17 cellular contexts compared by ENCODE assay signal in the genomic region with DNA sequence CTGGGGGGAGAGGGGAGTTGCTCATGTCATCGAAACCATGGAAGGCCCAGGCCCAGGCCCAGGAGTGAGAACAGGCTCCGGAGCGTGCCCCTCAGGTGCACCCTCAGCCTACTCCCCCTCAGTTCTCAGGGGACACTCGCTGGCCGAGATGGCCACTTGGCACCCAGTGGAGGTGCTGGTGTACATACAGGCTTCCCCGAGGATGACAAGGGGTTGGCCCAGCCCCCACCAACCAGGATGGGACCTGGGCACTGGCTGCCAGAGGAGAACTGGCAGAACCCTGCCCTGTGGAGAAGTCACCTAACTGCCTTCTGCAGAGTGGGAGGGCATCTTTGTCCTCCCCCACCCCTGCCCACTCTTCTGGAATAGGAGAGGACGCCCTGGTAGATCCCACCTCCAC. TPM values are rescaled to one million over a fixed set of nuclear protein-coding genes. Genes with fewer than 3 reads are reported as not detected.
DNase-seq lines count a peak whose midpoint lies in the region; ATAC-seq, FAIRE-seq and TF ChIP-seq lines count a peak whose summit lies in the region.
"Had no signal": no experiment of that assay in that cellular context is flagged by ENCODE, and none has a peak within 500 bp of the region (broad histone marks: within the 10 kb centered on the region; RNA-seq: fewer than 3 reads in every experiment).

No MANE protein-coding gene starts in this region.

- H3K4me1 ChIP-seq in HepG2 (ENCODE audit: insufficient read depth, low read length), result peaks cover 12% of the 10 kb centered on the region
- peaks cover 0 to 15% (median 5%) of the 10 kb centered on the region in 4 donors for H3K4me1 ChIP-seq in right lobe of liver
- H3K4me1 ChIP-seq: BE2C had no signal

- TF ChIP-seq RAD21 in HepG2 (CRISPR knock-in tag; IDR thresholded peaks at IDR 0.05), result no peak

- TF ChIP-seq POLR2A in HepG2 (IDR thresholded peaks at IDR 0.05; ENCODE audit: insufficient read depth in 1 of 2, low read depth in 2 of 2, low read length in 2 of 2), result no peak
- no peak for TF ChIP-seq POLR2A in right lobe of liver (IDR thresholded peaks at IDR 0.05)
- no peak for TF ChIP-seq POLR2A in H54 (IDR thresholded peaks at IDR 0.05; ENCODE audit: low read depth, low read length)

- H4K20me1 ChIP-seq in HepG2 (ENCODE audit: insufficient read depth, low read length), result peaks cover 3% of the 10 kb centered on the region; the same call in 1 of the 2 replicates

- WGBS in HepG2 (ENCODE audit: low lambda C conversion rate), result 51% methylated on average over 7 of the region's 7 CpGs
- 80% methylated on average over 1 of the region's 7 CpGs for WGBS in right lobe of liver (ENCODE audit: insufficient coverage, low coverage, low lambda C conversion rate, missing lambda C conversion rate)

- no peak for FAIRE-seq in HepG2 (lab: Jason Lieb, UNC)
- FAIRE-seq in H54 (lab: Jason Lieb, UNC), result no peak
- FAIRE-seq: D721Med, G401.6 had no signal

- H3K4me1 Mint-ChIP-seq in IgD-negative memory B cell, result peaks cover 2 to 17% (median 6%) of the 10 kb centered on the region in 3 donors
- H3K4me1 Mint-ChIP-seq in T-cell, result peaks cover 11 to 25% (median 23%) of the 10 kb centered on the region in 3 donors

- H3K9me3 Mint-ChIP-seq in IgD-negative memory B cell (no peaks in the 10 kb centered on the region), T-cell (no peaks in the 10 kb centered on the region)
- H3K9me3 Mint-ChIP-seq: CD8-positive, alpha-beta T cell had no signal

- H2AFZ ChIP-seq in HepG2 (ENCODE audit: low read length), result no peak overlapping the region

- no peaks in the 10 kb centered on the region for H3K79me2 ChIP-seq in HepG2 (ENCODE audit: insufficient read depth, low read length)

- H3K4me3 ChIP-seq in HepG2 (replicated peaks in 1 of 3; ENCODE audit: insufficient read depth in 1 of 3, low read depth in 2 of 3, low read length in 3 of 3), result no peak overlapping the region
- H3K4me3 ChIP-seq in right lobe of liver, result no peak overlapping the region
- H3K4me3 ChIP-seq in dorsolateral prefrontal cortex, result peak overlapping the region in 1 of 59 donors; percentile 71
- H3K4me3 ChIP-seq: A549 had no signal

- peaks cover 5 to 55% of the 10 kb centered on the region in 2 experiments; a peak in 4 of 5 replicates for H3K27me3 ChIP-seq in HepG2 (ENCODE audit: control insufficient read depth in 1 of 2, insufficient read depth in 2 of 2, low read length in 2 of 2)
- H3K27me3 ChIP-seq in right lobe of liver, result peaks cover 5 to 11% of the 10 kb centered on the region in 2 donors
- peaks cover 0 to 66% (median 40%) of the 10 kb centered on the region in 45 donors for H3K27me3 ChIP-seq in dorsolateral prefrontal cortex

- no peak overlapping the region for H3K9ac ChIP-seq in HepG2 (ENCODE audit: insufficient read depth, low read depth, low read length)

- no peak for TF ChIP-seq CTCF in HepG2 (CRISPR knock-in tag; IDR thresholded peaks at IDR 0.05)
- TF ChIP-seq CTCF in right lobe of liver (IDR thresholded peaks at IDR 0.05), result no peak
- no peak for TF ChIP-seq CTCF in dorsolateral prefrontal cortex (IDR thresholded peaks at IDR 0.05 in 54 of 56, conservative IDR thresholded peaks at IDR 0.05 in 2 of 56; ENCODE audit: low read depth in 1 of 56, partially characterized antibody in 56 of 56)

- DNase-seq in HepG2 (ENCODE audit: low spot score) (no peak), right lobe of liver (no peak), dorsolateral prefrontal cortex (no peak), H54 (ENCODE audit: insufficient read length, low spot score) (no peak), T-cell (no peak)
- DNase-seq: BE2C, COR-L47, DMS153, EL had no signal

- CTCF ChIA-PET in HepG2 (lab: Yijun Ruan, JAX; ENCODE audit: low intra/inter-chr PET ratio, low total read pairs), result interaction anchor here (1.3 to 5.5 kb wide), 4 partner anchors 269 to 667 kb away, joined by 5 to 181 read pairs (median 52); no protein-coding TSS in a partner anchor
- CTCF ChIA-PET in T-cell (lab: Charles Lee), result interaction anchor here (0.9 to 5.2 kb wide), 18 partner anchors 11 to 668 kb away, joined by 3 to 66 read pairs (median 4); partner anchors contain the start of gene KIZ (in 1 of the 2)

- intact Hi-C loops in HepG2 (cut with micrococcal nuclease; ENCODE audit: unreplicated experiment), result no loop called here
- intact Hi-C loops in right lobe of liver (cut with DNase I), result loop anchor here (5.0 to 10.0 kb wide), 3 partner anchors 70 to 640 kb away; no protein-coding TSS in a partner anchor
- intact Hi-C loops in dorsolateral prefrontal cortex (cut with DNase I), result loop anchor here (1.0 to 10.0 kb wide), 3 partner anchors 202 to 840 kb away; partner anchors contain the start of gene XRN2 (in 1 of the 2)

- H3K4me3 Mint-ChIP-seq in IgD-negative memory B cell, result no peak overlapping the region
- peak overlapping the region in 1 of 3 donors; percentile 68 for H3K4me3 Mint-ChIP-seq in T-cell

- H3K36me3 ChIP-seq in HepG2 (replicated peaks in 1 of 2; ENCODE audit: control insufficient read depth in 1 of 2, insufficient read depth in 2 of 2, low read length in 2 of 2) (no peaks in the 10 kb centered on the region), right lobe of liver (no peaks in the 10 kb centered on the region)
- H3K36me3 ChIP-seq: BE2C had no signal

- no peak overlapping the region for H3K27ac ChIP-seq in HepG2 (ENCODE audit: extremely low read length, insufficient read depth, low read length)
- no peak overlapping the region for H3K27ac ChIP-seq in right lobe of liver
- H3K27ac ChIP-seq in dorsolateral prefrontal cortex, result peak overlapping the region in 42 of 59 donors; percentile 25 to 98 (median 94)
- H3K27ac ChIP-seq: A549, C4-2B had no signal

- POLR2A ChIA-PET in HepG2 (lab: Yijun Ruan, JAX) (no interaction called here), T-cell (lab: Charles Lee) (interaction anchor here in 1 of 2 donors (0.6 kb wide), 1 partner anchor 653 kb away, joined by 3 read pairs; no protein-coding TSS in a partner anchor)

- H3K27ac Mint-ChIP-seq in IgD-negative memory B cell, result peak overlapping the region in 2 of 3 donors; percentile 71 to 86
- no peak overlapping the region for H3K27ac Mint-ChIP-seq in T-cell
- H3K27ac Mint-ChIP-seq: CD8-positive, alpha-beta T cell had no signal

- no peak overlapping the region for H3K4me2 ChIP-seq in HepG2 (ENCODE audit: low read depth, low read length)

- no TSS peak for BruUV-seq in HepG2 (replicated peaks; lab: Mats Ljungman, UMichigan)

- no peak for TF ChIP-seq EP300 in HepG2 (IDR thresholded peaks at IDR 0.05; ENCODE audit: low read depth in 2 of 2, low read length in 2 of 2)
- no peak for TF ChIP-seq EP300 in HepG2 (CRISPR knock-in tag; IDR thresholded peaks at IDR 0.05; ENCODE audit: borderline replicate concordance)

- H3K27me3 Mint-ChIP-seq in IgD-negative memory B cell, result peaks cover 33% of the 10 kb centered on the region
- H3K27me3 Mint-ChIP-seq in T-cell, result peaks cover 48 to 61% of the 10 kb centered on the region in 2 donors

- no peaks in the 10 kb centered on the region for H3K36me3 Mint-ChIP-seq in IgD-negative memory B cell
- H3K36me3 Mint-ChIP-seq in T-cell, result no peaks in the 10 kb centered on the region
- H3K36me3 Mint-ChIP-seq: CD8-positive, alpha-beta T cell had no signal

- H3K9me3 ChIP-seq in HepG2 (ENCODE audit: low read length) (no peaks in the 10 kb centered on the region), right lobe of liver (no peaks in the 10 kb centered on the region)
- H3K9me3 ChIP-seq: A549, BE2C had no signal

- no peak for ATAC-seq in HepG2
- ATAC-seq in right lobe of liver, result no peak
- ATAC-seq in T-cell (replicated peaks in 1 of 4), result no peak
- no peak for ATAC-seq in GM21737 (IDR thresholded peaks at IDR 0.05; ENCODE audit: unreplicated experiment)

- in situ Hi-C loops in HepG2 (cut with HindIII; ENCODE audit: extremely low pct_ligation_motif_present, low pct_unique_long_range_greater_than_20kb), result loop anchor here (5.0 to 10.0 kb wide), 4 partner anchors 267 to 667 kb away; no protein-coding TSS in a partner anchor

TF ChIP-seq in HepG2, 621 proteins besides CTCF, POLR2A, EP300 and RAD21 (continues in another document):
- TF ChIP-seq, protein P1, sequence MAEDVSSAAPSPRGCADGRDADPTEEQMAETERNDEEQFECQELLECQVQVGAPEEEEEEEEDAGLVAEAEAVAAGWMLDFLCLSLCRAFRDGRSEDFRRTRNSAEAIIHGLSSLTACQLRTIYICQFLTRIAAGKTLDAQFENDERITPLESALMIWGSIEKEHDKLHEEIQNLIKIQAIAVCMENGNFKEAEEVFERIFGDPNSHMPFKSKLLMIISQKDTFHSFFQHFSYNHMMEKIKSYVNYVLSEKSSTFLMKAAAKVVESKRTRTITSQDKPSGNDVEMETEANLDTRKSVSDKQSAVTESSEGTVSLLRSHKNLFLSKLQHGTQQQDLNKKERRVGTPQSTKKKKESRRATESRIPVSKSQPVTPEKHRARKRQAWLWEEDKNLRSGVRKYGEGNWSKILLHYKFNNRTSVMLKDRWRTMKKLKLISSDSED (CRISPR knock-in tag; IDR thresholded peaks at IDR 0.05), result 0 out of 2 replicates have a peak, but pooled peaks have one; percentile 10

RNA-seq across cellular contexts. Expression of gene NKX2-2, which starts 9.5 kb away (rescaled TPM):
- total RNA-seq in HepG2 (2016; rRNA removed; fragmentation: Illumina TruSeq; extraction: Trizol), result not detected in 2 replicates
- total RNA-seq in HepG2 (2016; cell fraction: cytosol; rRNA removed; fragmentation: Illumina TruSeq; extraction: Trizol; ENCODE audit: low read depth), result not detected in 2 replicates
- not detected in 2 replicates for total RNA-seq in HepG2 (2016; cell fraction: insoluble cytoplasmic fraction; rRNA removed; fragmentation: Illumina TruSeq; extraction: Trizol)
- not detected in 2 replicates for total RNA-seq in HepG2 (2016; cell fraction: membrane; rRNA removed; fragmentation: Illumina TruSeq; extraction: Trizol)
- not detected in 2 replicates for total RNA-seq in HepG2 (2016; cell fraction: nucleus; rRNA removed; fragmentation: Illumina TruSeq; extraction: Trizol)
- not detected in 2 replicates for polyA plus RNA-seq in HepG2 (2011; rRNA removed)
- not detected in 2 replicates for polyA plus RNA-seq in HepG2 (2011; cell fraction: cytosol; rRNA removed)
- polyA plus RNA-seq in HepG2 (2011; cell fraction: nucleus; rRNA removed), result not detected in 2 replicates
- polyA plus RNA-seq in HepG2 (2012), result not detected in 2 replicates
- polyA plus RNA-seq in HepG2 (2016; cell fraction: cytosol; fragmentation: Illumina TruSeq; extraction: Trizol; ENCODE audit: low read depth), result not detected in 2 replicates
- not detected in 2 replicates for polyA plus RNA-seq in HepG2 (2016; cell fraction: insoluble cytoplasmic fraction; fragmentation: Illumina TruSeq; extraction: Trizol; ENCODE audit: low read depth)
- polyA plus RNA-seq in HepG2 (2016; cell fraction: membrane; fragmentation: Illumina TruSeq; extraction: Trizol; ENCODE audit: low read depth), result not detected in 2 replicates
- polyA plus RNA-seq in HepG2 (2016; cell fraction: nucleus; fragmentation: Illumina TruSeq; extraction: Trizol; ENCODE audit: insufficient read depth, low read depth), result not detected in 2 replicates
- polyA minus RNA-seq in HepG2 (2011; rRNA and poly(A)+ RNA removed; ENCODE audit: low replicate concordance), result not detected in 2 replicates
- polyA minus RNA-seq in HepG2 (2011; cell fraction: cytosol; rRNA and poly(A)+ RNA removed), result not detected in 2 replicates
- polyA minus RNA-seq in HepG2 (2011; cell fraction: nucleus; rRNA and poly(A)+ RNA removed), result not detected in 2 replicates
- total RNA-seq in right lobe of liver, result not detected
- not detected for polyA plus RNA-seq in IgD-negative memory B cell
- total RNA-seq in dorsolateral prefrontal cortex, result 10 to 100 TPM in 101 of 120 experiments, 1 to 10 TPM in 19; 5.9 to 47.3 (median 14.2) TPM
- not detected for total RNA-seq in T-cell
- total RNA-seq: CD8-positive, alpha-beta T cell had no signal
- polyA plus RNA-seq: A549, AG04450 had no signal

Comparison
In these comparisons a context has a peak if more than half of its experiments do, and no peak if none do; other contexts are left out.
1. H3K27ac ChIP-seq: peak in dorsolateral prefrontal cortex (42 of 59); none in HepG2 (single experiment) and right lobe of liver (0 of 3).
2. H3K27ac Mint-ChIP-seq: peak in IgD-negative memory B cell (2 of 3); none in T-cell (0 of 2).
3. RNA of gene NKX2-2, which starts 9.5 kb away (total RNA-seq): 5.9 to 47.3 TPM in dorsolateral prefrontal cortex; not detected in HepG2, not detected in right lobe of liver and not detected in T-cell; every median in the first group is over 4 times any median in the second.